In genomic region chr1:45551684-45552083, GRCh38 we compare ENCODE assay signal across 8 cellular contexts. TPM values are rescaled to one million over a fixed set of nuclear protein-coding genes. Genes with fewer than 3 reads are reported as not detected.
DNase-seq lines count a peak whose midpoint lies in the region; ATAC-seq and TF ChIP-seq lines count a peak whose summit lies in the region.

No MANE protein-coding gene starts in this region.

- no peaks in the 10 kb centered on the region for H3K9me2 ChIP-seq in PC-3 (replicated peaks; ENCODE audit: low read length)

- no peaks in the 10 kb centered on the region for H3K27me3 Mint-ChIP-seq in Caco-2 (ENCODE audit: insufficient read depth, unreplicated experiment)

- peak overlapping the region; percentile 90 for H3K9ac ChIP-seq in PC-3 (ENCODE audit: low read length)

- H3K27me3 ChIP-seq in Caco-2 (replicated peaks; ENCODE audit: control insufficient read depth, insufficient read depth, low read length) (no peaks in the 10 kb centered on the region), PC-3 (ENCODE audit: low read length) (no peaks in the 10 kb centered on the region), osteoblast (ENCODE audit: insufficient read depth, low read length) (no peaks in the 10 kb centered on the region)

- H4K20me1 ChIP-seq in PC-3 (ENCODE audit: low read length) (no peaks in the 10 kb centered on the region), osteoblast (ENCODE audit: insufficient read depth, low read length) (no peaks in the 10 kb centered on the region)

- POLR2A ChIA-PET in Caco-2 (lab: Charles Lee) (interaction anchor here (1.3 to 2.4 kb wide), 3 partner anchors 9 to 31 kb away, joined by 8 to 40 read pairs (median 9); partner anchors contain the start of gene PRDX1), PC-3 (lab: Charles Lee; ENCODE audit: unreplicated experiment) (interaction anchor here (0.6 to 2.6 kb wide), 2 partner anchors 27 to 30 kb away, joined by 3 to 21 read pairs; partner anchors contain the start of gene PRDX1)

- peak overlapping the region; percentile 90 for H3K27ac Mint-ChIP-seq in Caco-2 (ENCODE audit: unreplicated experiment)

- no TSS peak for BruUV-seq in Caco-2 (replicated peaks; lab: Mats Ljungman, UMichigan)
- BruUV-seq in PC-3 (replicated peaks; lab: Mats Ljungman, UMichigan): no TSS peak

- CTCF ChIA-PET in Caco-2 (lab: Charles Lee) (interaction anchor here (0.9 to 1.4 kb wide), 5 partner anchors 10 to 32 kb away, joined by 3 to 12 read pairs (median 4); partner anchors contain the start of genes NASP and PRDX1), PC-3 (lab: Charles Lee) (no interaction called here)

- H3F3A ChIP-seq in PC-3 (ENCODE audit: low read length, unreplicated experiment): no peaks in the 10 kb centered on the region

- H3K27ac ChIP-seq in PC-3 (ENCODE audit: low read length) (no peak overlapping the region), osteoblast (ENCODE audit: low read depth, low read length) (peak overlapping the region; percentile 96)

- H3K4me3 Mint-ChIP-seq in Caco-2 (ENCODE audit: unreplicated experiment): peak overlapping the region; percentile 95

- H3K4me3 ChIP-seq in Caco-2 (ENCODE audit: low read depth, low read length) (peak overlapping the region; percentile 81), PC-3 (ENCODE audit: low read length) (peak overlapping the region; percentile 92), epithelial cell of esophagus (ENCODE audit: low read length) (peak overlapping the region; percentile 93), osteoblast (ENCODE audit: insufficient read depth, low read length) (peak overlapping the region; percentile 96)

- no peak for DNase-seq in Caco-2
- no peak for DNase-seq in PC-3
- DNase-seq in epithelial cell of esophagus (ENCODE audit: low read depth): no peak
- no peak for DNase-seq in osteoblast (ENCODE audit: insufficient read length, low spot score, missing footprints)
- DNase-seq in NCI-H146 (lab: John Stamatoyannopoulos, UW): no peak
- no peak for DNase-seq in occipital lobe (lab: John Stamatoyannopoulos, UW)

- no peak; the same call in 1 of the 2 replicates for ATAC-seq in PC-3
- ATAC-seq in GM19023 (IDR thresholded peaks at IDR 0.05; ENCODE audit: unreplicated experiment): no peak
- no peak for ATAC-seq in HG03039 (IDR thresholded peaks at IDR 0.05; ENCODE audit: unreplicated experiment)

- H3K36me3 ChIP-seq in Caco-2 (ENCODE audit: control insufficient read depth, insufficient read depth, low read length): 0 out of 2 replicates have a peak, but pooled peaks cover 2% of the 10 kb centered on the region
- peaks cover 15% of the 10 kb centered on the region; the same call in 1 of the 2 replicates for H3K36me3 ChIP-seq in PC-3 (ENCODE audit: low read depth, low read length)
- H3K36me3 ChIP-seq in osteoblast (ENCODE audit: insufficient read depth, low read length): peaks cover 16% of the 10 kb centered on the region

- H3K4me1 Mint-ChIP-seq in Caco-2 (ENCODE audit: low read depth, unreplicated experiment): peaks cover 6% of the 10 kb centered on the region

- intact Hi-C loops in Caco-2 (cut with micrococcal nuclease; ENCODE audit: unreplicated experiment): loop anchor here (1.0 to 2.0 kb wide), 2 partner anchors 19 to 31 kb away; partner anchors contain the start of gene PRDX1
- intact Hi-C loops in PC-3 (cut with micrococcal nuclease): no loop called here

- H3K79me2 ChIP-seq in PC-3 (ENCODE audit: low read length) (peaks cover 44% of the 10 kb centered on the region), osteoblast (ENCODE audit: insufficient read depth, low read length) (peaks cover 46% of the 10 kb centered on the region)

- peaks cover 47% of the 10 kb centered on the region for H3K36me3 Mint-ChIP-seq in Caco-2 (ENCODE audit: insufficient read depth, unreplicated experiment)

- no peaks in the 10 kb centered on the region for H3K4me1 ChIP-seq in Caco-2
- peaks cover 15% of the 10 kb centered on the region for H3K4me1 ChIP-seq in PC-3 (ENCODE audit: insufficient read depth, low read length)
- H3K4me1 ChIP-seq in osteoblast (ENCODE audit: insufficient read depth, low read length): peaks cover 16% of the 10 kb centered on the region

- no peaks in the 10 kb centered on the region for H3K9me3 Mint-ChIP-seq in Caco-2 (ENCODE audit: unreplicated experiment)

- no peak for TF ChIP-seq CTCF in Caco-2 (IDR thresholded peaks at IDR 0.05; ENCODE audit: insufficient read depth in 1 of 2, low read depth in 1 of 2, low read length in 1 of 2, severe bottlenecking in 1 of 2, unreplicated experiment in 1 of 2)
- TF ChIP-seq CTCF in PC-3 (conservative IDR thresholded peaks at IDR 0.05; ENCODE audit: low read depth, low read length): no peak
- no peak for TF ChIP-seq CTCF in epithelial cell of esophagus (IDR thresholded peaks at IDR 0.05; ENCODE audit: insufficient read depth, low read depth, low read length, missing control alignments)
- no peak for TF ChIP-seq CTCF in osteoblast (IDR thresholded peaks at IDR 0.05; ENCODE audit: extremely low read depth, low read depth, low read length)

- H3K4me2 ChIP-seq in PC-3 (ENCODE audit: low read length): peak overlapping the region; percentile 96
- H3K4me2 ChIP-seq in osteoblast (ENCODE audit: insufficient read depth, low read length): peak overlapping the region; percentile 93

- H3K9me3 ChIP-seq in Caco-2 (no peaks in the 10 kb centered on the region), PC-3 (ENCODE audit: low read length) (no peaks in the 10 kb centered on the region), osteoblast (ENCODE audit: low read depth, low read length) (no peaks in the 10 kb centered on the region)

- H2AFZ ChIP-seq in PC-3 (ENCODE audit: low read length): no peak overlapping the region
- H2AFZ ChIP-seq in osteoblast (ENCODE audit: low read length): peak overlapping the region; percentile 99

RNA-seq across cellular contexts. Expression of gene AKR1A1, which starts 1.1 kb away (rescaled TPM):
- total RNA-seq in Caco-2 (2022) (119 and 129 TPM in 2 replicates), PC-3 (2014; rRNA removed) (86.1 and 94.9 TPM in 2 replicates), osteoblast (129 and 136 TPM in 2 replicates), occipital lobe (56.1 TPM)

RNA-seq across cellular contexts. Expression of gene PRDX1, which starts 30.0 kb away (rescaled TPM):
- total RNA-seq in Caco-2 (2022): 637 and 684 TPM in 2 replicates
- 749 and 967 TPM in 2 replicates for total RNA-seq in PC-3 (2014; rRNA removed)
- 249 and 260 TPM in 2 replicates for total RNA-seq in osteoblast
- 186 TPM for total RNA-seq in occipital lobe

RNA-seq across cellular contexts. Expression of gene NASP, which starts 32.2 kb away (rescaled TPM):
- 174 and 183 TPM in 2 replicates for total RNA-seq in Caco-2 (2022)
- 119 and 122 TPM in 2 replicates for total RNA-seq in PC-3 (2014; rRNA removed)
- 25.9 and 27.5 TPM in 2 replicates for total RNA-seq in osteoblast
- 87.5 TPM for total RNA-seq in occipital lobe

RNA-seq across cellular contexts. Expression of gene MMACHC, which starts 51.6 kb away (rescaled TPM):
- total RNA-seq in Caco-2 (2022) (5.0 and 6.7 TPM in 2 replicates), PC-3 (2014; rRNA removed) (6.6 and 9.2 TPM in 2 replicates), osteoblast (2.9 TPM in 2 replicates), occipital lobe (2.2 TPM)

RNA-seq across cellular contexts. Expression of gene CCDC163, which starts 51.8 kb away (rescaled TPM):
- total RNA-seq in Caco-2 (2022) (2.8 and 3.0 TPM in 2 replicates), PC-3 (2014; rRNA removed) (3.9 and 5.7 TPM in 2 replicates), osteoblast (1.8 TPM in 2 replicates), occipital lobe (not detected)
